In the genomic region with DNA sequence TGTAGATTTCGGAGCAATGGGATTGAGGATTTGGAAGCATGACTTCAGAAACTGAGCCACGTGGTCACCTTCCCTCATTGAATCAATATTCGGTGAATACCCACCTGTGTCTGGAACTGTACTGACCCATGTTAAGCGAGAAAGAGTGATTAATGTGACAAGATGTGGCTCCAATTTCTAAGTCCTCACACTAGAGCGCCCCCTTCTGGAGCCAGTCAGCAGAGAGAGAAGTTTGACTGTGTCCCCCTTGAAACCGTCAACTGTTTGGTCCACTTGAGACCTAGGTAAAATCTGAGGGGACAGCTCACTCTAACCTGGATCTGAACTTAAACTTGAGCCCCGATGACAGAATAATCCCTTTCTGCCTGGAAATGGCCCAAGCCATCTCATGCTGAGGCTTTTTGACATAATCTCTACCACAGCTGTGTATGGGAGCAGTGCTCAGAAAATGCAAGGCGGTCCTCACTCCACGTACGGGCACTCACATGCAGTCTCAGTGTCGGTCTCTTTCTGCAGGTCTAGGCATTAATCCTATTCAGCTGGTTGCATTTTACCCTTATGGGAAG, we compare ENCODE assay signal across 10 cellular contexts. TPM values are rescaled to one million over a fixed set of nuclear protein-coding genes. Genes with fewer than 3 reads are reported as not detected.
A peak's percentile ranks its signal among the peaks of the same experiment; 100 is the strongest.
DNase-seq lines count a peak whose midpoint lies in the region; ATAC-seq and TF ChIP-seq lines count a peak whose summit lies in the region.
"Had no signal": no experiment of that assay in that cellular context is flagged by ENCODE, and none has a peak within 500 bp of the region (broad histone marks: within the 10 kb centered on the region; RNA-seq: fewer than 3 reads in every experiment).

No MANE protein-coding gene starts in this region.

- H4K20me1 ChIP-seq in BLaER1 (peaks cover 88% of the 10 kb centered on the region), MM.1S (ENCODE audit: insufficient read depth, low read length) (no peaks in the 10 kb centered on the region)

- H3K36me3 ChIP-seq in BLaER1 (peaks cover 12% of the 10 kb centered on the region), MM.1S (replicated peaks; ENCODE audit: insufficient read depth, low read length) (no peaks in the 10 kb centered on the region)

- no peak for DNase-seq in MM.1S
- DNase-seq in neural crest cell (ENCODE audit: low read depth, low spot score) = peak; percentile 25
- DNase-seq in SHP77 (lab: John Stamatoyannopoulos, UW) = no peak
- DNase-seq in kidney tubule cell (ENCODE audit: low spot score) = no peak

- H3K36me3 Mint-ChIP-seq in brain = peaks cover 16% of the 10 kb centered on the region
- peaks cover 10% of the 10 kb centered on the region for H3K36me3 Mint-ChIP-seq in neural crest cell (ENCODE audit: low read depth)

- H3K27ac Mint-ChIP-seq in brain = peak overlapping the region in 3 of 5 experiments; percentile 19 to 85 (median 80)
- H3K27ac Mint-ChIP-seq in neural crest cell (ENCODE audit: unreplicated experiment) = no peak overlapping the region
- H3K27ac Mint-ChIP-seq: stimulated activated naive CD8-positive, alpha-beta T cell treated with anti-CD3 and anti-CD28 coated beads, Interleukin-15, Interleukin-2, amounts not matched to agents 100 ng/mL and 50 ng/mL, for 24 hours had no signal

- H3K27me3 ChIP-seq in BLaER1 (peaks cover 53% of the 10 kb centered on the region), MM.1S (replicated peaks; ENCODE audit: insufficient read depth, low read length) (no peaks in the 10 kb centered on the region)

- H2AFZ ChIP-seq in MM.1S (ENCODE audit: low read length) = no peak overlapping the region

- H3K9me3 ChIP-seq in BLaER1 = no peaks in the 10 kb centered on the region
- H3K9me3 ChIP-seq in MM.1S (replicated peaks; ENCODE audit: insufficient read depth, low read length) = no peaks in the 10 kb centered on the region

- H3K4me3 Mint-ChIP-seq in brain (no peak overlapping the region), neural crest cell (no peak overlapping the region)
- H3K4me3 Mint-ChIP-seq: stimulated activated naive CD8-positive, alpha-beta T cell treated with anti-CD3 and anti-CD28 coated beads, Interleukin-15, Interleukin-2, amounts not matched to agents 100 ng/mL and 50 ng/mL, for 24 hours; T-cell had no signal

- H3K9me2 ChIP-seq in MM.1S (replicated peaks; ENCODE audit: insufficient read depth, low read length) = no peaks in the 10 kb centered on the region

- H3K9ac ChIP-seq in BLaER1 = no peak overlapping the region
- H3K9ac ChIP-seq in MM.1S (ENCODE audit: low read length) = no peak overlapping the region

- H3K4me2 ChIP-seq in BLaER1 (peak overlapping the region; percentile 82), MM.1S (ENCODE audit: low read depth, low read length) (no peak overlapping the region)

- H3F3A ChIP-seq in MM.1S (ENCODE audit: insufficient read depth, low read length) = no peaks in the 10 kb centered on the region

- TF ChIP-seq CTCF in MM.1S (IDR thresholded peaks at IDR 0.05; ENCODE audit: low read length) = peak; percentile 43
- peak; percentile 39 to 51 for TF ChIP-seq CTCF in brain (conservative IDR thresholded peaks at IDR 0.05)
- peak; percentile 45 for TF ChIP-seq CTCF in neural crest cell (conservative IDR thresholded peaks at IDR 0.05)

- H3K9me3 Mint-ChIP-seq in brain (no peaks in the 10 kb centered on the region), neural crest cell (no peaks in the 10 kb centered on the region)
- H3K9me3 Mint-ChIP-seq: stimulated activated naive CD8-positive, alpha-beta T cell treated with anti-CD3 and anti-CD28 coated beads, Interleukin-15, Interleukin-2, amounts not matched to agents 100 ng/mL and 50 ng/mL, for 24 hours; T-cell had no signal

- H3K27ac ChIP-seq in BLaER1 (no peak overlapping the region), MM.1S (ENCODE audit: low read length) (no peak overlapping the region)

- H3K4me1 Mint-ChIP-seq in brain = peaks cover 60% of the 10 kb centered on the region
- H3K4me1 Mint-ChIP-seq in neural crest cell = peaks cover 6% of the 10 kb centered on the region

- H3K4me1 ChIP-seq in BLaER1 (peaks cover 46% of the 10 kb centered on the region), MM.1S (ENCODE audit: low read length) (peaks cover 5% of the 10 kb centered on the region)

- ATAC-seq in GM18511 (IDR thresholded peaks at IDR 0.05; ENCODE audit: unreplicated experiment) (no peak), GM21737 (IDR thresholded peaks at IDR 0.05; ENCODE audit: unreplicated experiment) (no peak)
- ATAC-seq: T-cell had no signal

- no peaks in the 10 kb centered on the region for H3K79me2 ChIP-seq in MM.1S (ENCODE audit: low read length)

- H3K27me3 Mint-ChIP-seq in brain (no peaks in the 10 kb centered on the region), neural crest cell (ENCODE audit: low read depth) (no peaks in the 10 kb centered on the region)
- H3K27me3 Mint-ChIP-seq: stimulated activated naive CD8-positive, alpha-beta T cell treated with anti-CD3 and anti-CD28 coated beads, Interleukin-15, Interleukin-2, amounts not matched to agents 100 ng/mL and 50 ng/mL, for 24 hours; T-cell had no signal

- H3K4me3 ChIP-seq in BLaER1 = no peak overlapping the region; the same call in 1 of the 2 replicates
- H3K4me3 ChIP-seq in MM.1S (ENCODE audit: low read length) = no peak overlapping the region

RNA-seq across cellular contexts. Expression of a gene that starts 47.8 kb away (rescaled TPM):
- 1.3 TPM for polyA plus RNA-seq in brain (ENCODE audit: insufficient read depth, low read depth, low replicate concordance)
- total RNA-seq in neural crest cell = 41.8 and 44.4 TPM in 2 replicates
